8 cellular contexts compared by ENCODE assay signal in the genomic region with DNA sequence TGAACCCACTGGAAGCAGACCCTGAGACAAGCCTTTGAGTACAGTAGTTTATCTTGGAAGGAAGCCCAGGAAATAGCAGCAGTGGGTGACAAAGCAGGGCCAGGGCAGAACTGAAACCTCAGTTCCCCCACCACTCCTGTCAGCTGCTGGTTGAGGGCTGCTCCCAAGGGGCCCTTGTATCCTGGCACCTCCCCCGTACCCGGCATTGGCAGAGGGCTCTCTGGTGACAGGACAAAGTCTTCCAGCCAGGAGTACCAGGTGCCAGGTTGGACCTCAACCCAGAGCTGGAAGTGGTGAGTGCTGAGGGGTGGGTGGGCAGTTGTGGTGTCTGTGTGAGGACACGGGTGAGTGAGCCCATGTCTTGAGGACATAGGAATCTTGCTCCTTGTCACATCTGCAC.
"Had no signal": no experiment of that assay in that cellular context is flagged by ENCODE, and none has a peak within 500 bp of the region (broad histone marks: within the 10 kb centered on the region; RNA-seq: fewer than 3 reads in every experiment).

No MANE protein-coding gene starts in this region.

- DNase-seq: activated CD4-positive, alpha-beta T cell treated with anti-CD3 and anti-CD28 coated beads, Interleukin-2, amount 50 U/mL, for 1 hour; activated naive CD4-positive, alpha-beta T cell; aorta; effector memory CD4-positive, alpha-beta T cell; foreskin melanocyte; stomach had no signal

- H3K27me3 ChIP-seq: stomach had no signal

- H3K36me3 ChIP-seq: spleen, stomach, thoracic aorta had no signal

- H3K27ac ChIP-seq: spleen, thoracic aorta had no signal

- H3K4me3 ChIP-seq: spleen, stomach, thoracic aorta had no signal

- H3K4me1 ChIP-seq: spleen had no signal
